ENCODE assay signal across 14 cellular contexts in genomic region chr12:88247241-88247643, GRCh38.
DNase-seq lines count a peak whose midpoint lies in the region; ATAC-seq and TF ChIP-seq lines count a peak whose summit lies in the region.
"Had no signal": no experiment of that assay in that cellular context is flagged by ENCODE, and none has a peak within 500 bp of the region (broad histone marks: within the 10 kb centered on the region; RNA-seq: fewer than 3 reads in every experiment).

No MANE protein-coding gene starts in this region.

- no peaks in the 10 kb centered on the region for H3K79me2 ChIP-seq in mesendoderm (ENCODE audit: control insufficient read depth, insufficient read depth, low read length)

- peaks cover 2% of the 10 kb centered on the region for H3K27me3 Mint-ChIP-seq in activated T-helper 2 cell treated with anti-CD3 and anti-CD28 coated beads, Interferon-gamma antibody, Interleukin-2, Interleukin-4, amounts not matched to agents 10 μg/mL and 5 μg/mL and 100 μg/mL, durations not matched to agents 14 hours and 24 hours and 36 hours (ENCODE audit: low read depth)
- H3K27me3 Mint-ChIP-seq in T-cell: peaks cover 4 to 11% of the 10 kb centered on the region in 2 donors

- H3K9ac ChIP-seq in mesendoderm (ENCODE audit: low read length): no peak overlapping the region

- H4K8ac ChIP-seq in mesendoderm (ENCODE audit: low read depth, low read length): no peak overlapping the region

- POLR2A ChIA-PET in T-cell (lab: Charles Lee): no interaction called here

- ATAC-seq in GM21526 (IDR thresholded peaks at IDR 0.05; ENCODE audit: low FRiP score, unreplicated experiment): no peak
- ATAC-seq in HG03045 (IDR thresholded peaks at IDR 0.05; ENCODE audit: unreplicated experiment): no peak
- ATAC-seq in T-cell (replicated peaks in 1 of 4): no peak
- ATAC-seq: natural killer cell had no signal

- H3K27ac ChIP-seq in mesendoderm (ENCODE audit: low read depth, low read length): no peak overlapping the region

- no CpG with 5 or more reads among the region's 2 CpGs for WGBS in mesendoderm (ENCODE audit: extremely low coverage, insufficient coverage, low lambda C conversion rate)

- H2BK15ac ChIP-seq in mesendoderm (replicated peaks; ENCODE audit: low read depth): no peak overlapping the region

- H2BK120ac ChIP-seq in mesendoderm (ENCODE audit: low read depth, low read length): no peak overlapping the region

- no peaks in the 10 kb centered on the region for H3K79me1 ChIP-seq in mesendoderm (ENCODE audit: low read length)

- no peak overlapping the region for H3K27ac Mint-ChIP-seq in activated T-helper 2 cell treated with anti-CD3 and anti-CD28 coated beads, Interferon-gamma antibody, Interleukin-2, Interleukin-4, amounts not matched to agents 10 μg/mL and 5 μg/mL and 100 μg/mL, durations not matched to agents 14 hours and 24 hours and 36 hours
- H3K27ac Mint-ChIP-seq in T-cell: no peak overlapping the region
- H3K27ac Mint-ChIP-seq: activated naive CD4-positive, alpha-beta T cell treated with anti-CD3 and anti-CD28 coated beads, Interleukin-2, amount 50 U/mL, for 24 hours; natural killer cell had no signal

- peaks cover 9% of the 10 kb centered on the region for H3K9me3 Mint-ChIP-seq in activated T-helper 2 cell treated with anti-CD3 and anti-CD28 coated beads, Interferon-gamma antibody, Interleukin-2, Interleukin-4, amounts not matched to agents 10 μg/mL and 5 μg/mL and 100 μg/mL, durations not matched to agents 14 hours and 24 hours and 36 hours
- no peaks in the 10 kb centered on the region for H3K9me3 Mint-ChIP-seq in T-cell
- H3K9me3 Mint-ChIP-seq: activated naive CD4-positive, alpha-beta T cell treated with anti-CD3 and anti-CD28 coated beads, Interleukin-2, amount 50 U/mL, for 24 hours had no signal

- TF ChIP-seq CTCF in LNCaP clone FGC (IDR thresholded peaks at IDR 0.05; ENCODE audit: control insufficient read depth, extremely low read depth, insufficient read depth): no peak
- TF ChIP-seq CTCF in cardiac fibroblast (IDR thresholded peaks at IDR 0.05; ENCODE audit: low read depth, low read length): no peak

- CTCF ChIA-PET in T-cell (lab: Charles Lee): no interaction called here

- H3K36me3 Mint-ChIP-seq in activated T-helper 2 cell treated with anti-CD3 and anti-CD28 coated beads, Interferon-gamma antibody, Interleukin-2, Interleukin-4, amounts not matched to agents 10 μg/mL and 5 μg/mL and 100 μg/mL, durations not matched to agents 14 hours and 24 hours and 36 hours (ENCODE audit: low read depth): no peaks in the 10 kb centered on the region
- H3K36me3 Mint-ChIP-seq in T-cell: no peaks in the 10 kb centered on the region
- H3K36me3 Mint-ChIP-seq: activated naive CD4-positive, alpha-beta T cell treated with anti-CD3 and anti-CD28 coated beads, Interleukin-2, amount 50 U/mL, for 24 hours; natural killer cell had no signal

- H3K27me3 ChIP-seq in mesendoderm (ENCODE audit: insufficient read depth, low read length, poor library complexity): no peaks in the 10 kb centered on the region

- H3K23ac ChIP-seq in mesendoderm (ENCODE audit: low read length): no peak overlapping the region

- DNase-seq in COLO829 (ENCODE audit: low spot score) (peak; percentile 8), LNCaP clone FGC (ENCODE audit: low read depth) (peak; percentile 71), cardiac fibroblast (ENCODE audit: low read depth in 2 of 2) (peak; percentile 81 to 83), mesendoderm (no peak), T-cell (no peak)
- no peak for DNase-seq in activated T-helper 2 cell treated with anti-CD3 and anti-CD28 coated beads, Interferon-gamma antibody, Interleukin-2, Interleukin-4, amounts not matched to agents 10 μg/mL and 5 μg/mL and 100 μg/mL, durations not matched to agents 14 hours and 24 hours and 36 hours (ENCODE audit: low spot score)
- DNase-seq: activated CD8-positive, alpha-beta memory T cell treated with anti-CD3 and anti-CD28 coated beads for 24 hours; effector memory CD4-positive, alpha-beta T cell; natural killer cell; NCI-H1694 treated with DMSO at 0.1 percent for 48 hours; stimulated activated CD4-positive, alpha-beta T cell treated with anti-CD3 and anti-CD28 coated beads, Interleukin-12 subunit alpha, Interleukin-12 subunit beta, amount 100 ng/mL, for 4 hours had no signal

- intact Hi-C loops in activated T-helper 2 cell treated with anti-CD3 and anti-CD28 coated beads, Interferon-gamma antibody, Interleukin-2, Interleukin-4, amounts not matched to agents 10 μg/mL and 5 μg/mL and 100 μg/mL, durations not matched to agents 14 hours and 24 hours and 36 hours (cut with micrococcal nuclease): loop anchor here (10.0 kb wide), 1 partner anchor 212 kb away; a partner anchor contains a TSS

- no peak overlapping the region for H2BK5ac ChIP-seq in mesendoderm (ENCODE audit: low read length)

- no peak overlapping the region for H3K56ac ChIP-seq in mesendoderm (ENCODE audit: low read length)

- peak overlapping the region; percentile 60 for H3K18ac ChIP-seq in mesendoderm (ENCODE audit: low read length)

- H3K4ac ChIP-seq in mesendoderm (ENCODE audit: low read depth, low read length): peak overlapping the region; percentile 16

- H3K4me3 ChIP-seq in LNCaP clone FGC (ENCODE audit: low read depth, low read length) (no peak overlapping the region), cardiac fibroblast (replicated peaks in 1 of 2; ENCODE audit: low read depth in 2 of 2, low read length in 2 of 2) (no peak overlapping the region), mesendoderm (ENCODE audit: low read length) (no peak overlapping the region)

- H4K5ac ChIP-seq in mesendoderm (ENCODE audit: low read length): no peak overlapping the region

- no peaks in the 10 kb centered on the region for H3K4me1 ChIP-seq in mesendoderm (ENCODE audit: control insufficient read depth, low read depth, low read length)

- H3K4me3 Mint-ChIP-seq in activated T-helper 2 cell treated with anti-CD3 and anti-CD28 coated beads, Interferon-gamma antibody, Interleukin-2, Interleukin-4, amounts not matched to agents 10 μg/mL and 5 μg/mL and 100 μg/mL, durations not matched to agents 14 hours and 24 hours and 36 hours (ENCODE audit: low read depth): no peak overlapping the region
- H3K4me3 Mint-ChIP-seq in T-cell: no peak overlapping the region
- H3K4me3 Mint-ChIP-seq: activated naive CD4-positive, alpha-beta T cell treated with anti-CD3 and anti-CD28 coated beads, Interleukin-2, amount 50 U/mL, for 24 hours; natural killer cell had no signal

- H3K4me2 ChIP-seq in mesendoderm (ENCODE audit: low read length): no peak overlapping the region

- H2AK5ac ChIP-seq in mesendoderm (ENCODE audit: low read length): no peak overlapping the region

- peaks cover 14% of the 10 kb centered on the region for H3K4me1 Mint-ChIP-seq in activated T-helper 2 cell treated with anti-CD3 and anti-CD28 coated beads, Interferon-gamma antibody, Interleukin-2, Interleukin-4, amounts not matched to agents 10 μg/mL and 5 μg/mL and 100 μg/mL, durations not matched to agents 14 hours and 24 hours and 36 hours (ENCODE audit: low read depth)
- no peaks in the 10 kb centered on the region for H3K4me1 Mint-ChIP-seq in T-cell
- H3K4me1 Mint-ChIP-seq: natural killer cell had no signal

- H3K36me3 ChIP-seq in mesendoderm (ENCODE audit: control insufficient read depth, insufficient read depth, low read length): no peaks in the 10 kb centered on the region

Comparison
In these comparisons a context has a peak if more than half of its experiments do, and no peak if none do; other contexts are left out.
1. DNase-seq: peak in COLO829 (single experiment), LNCaP clone FGC (single experiment) and cardiac fibroblast (2 of 2); none in mesendoderm (single experiment), activated T-helper 2 cell treated with anti-CD3 and anti-CD28 coated beads, Interferon-gamma antibody, Interleukin-2, Interleukin-4, amounts not matched to agents 10 μg/mL and 5 μg/mL and 100 μg/mL, durations not matched to agents 14 hours and 24 hours and 36 hours (single experiment) and T-cell (0 of 34).